2 cellular contexts compared by ENCODE assay signal in genomic region chr2:187429989-187430388, GRCh38.
TF ChIP-seq lines count a peak whose summit lies in the region.

No MANE protein-coding gene starts in this region.

TF ChIP-seq in endothelial cell of umbilical vein, 7 proteins besides CTCF, POLR2A, EP300 and RAD21:
- peak; percentile 93 for TF ChIP-seq FOS (IDR thresholded peaks at IDR 0.05; ENCODE audit: borderline replicate concordance, insufficient read depth, low read length)
- TF ChIP-seq MAX (IDR thresholded peaks at IDR 0.05; ENCODE audit: insufficient read depth, insufficient read length) = no peak
- TF ChIP-seq GATA2 (IDR thresholded peaks at IDR 0.05; ENCODE audit: insufficient read depth, insufficient read length, low read depth, low read length) = peak; percentile 31
- peak; percentile 85 for TF ChIP-seq POLR2AphosphoS5 (IDR thresholded peaks at IDR 0.05; ENCODE audit: insufficient read depth, low read depth, low read length)
- peak; percentile 99 for TF ChIP-seq JUN (IDR thresholded peaks at IDR 0.05; ENCODE audit: borderline replicate concordance, insufficient read depth, insufficient read length, low read depth)

TF ChIP-seq in neural cell, 6 proteins besides CTCF, POLR2A, EP300 and RAD21 (continued from another document):
- no peak for TF ChIP-seq REST (IDR thresholded peaks at IDR 0.05; ENCODE audit: borderline replicate concordance)
- no peak for TF ChIP-seq TAF1 (IDR thresholded peaks at IDR 0.05; ENCODE audit: low read depth)
- no peak for TF ChIP-seq SMC3 (conservative IDR thresholded peaks at IDR 0.05; ENCODE audit: poor library complexity)
- no peak for TF ChIP-seq EZH2 (IDR thresholded peaks at IDR 0.05; ENCODE audit: borderline replicate concordance, insufficient read depth, low read length, poor library complexity, severe bottlenecking)
- no peak for TF ChIP-seq POLR2AphosphoS5 (IDR thresholded peaks at IDR 0.05)
